Comparison of ENCODE assay signal across 3 cellular contexts in the genomic region with DNA sequence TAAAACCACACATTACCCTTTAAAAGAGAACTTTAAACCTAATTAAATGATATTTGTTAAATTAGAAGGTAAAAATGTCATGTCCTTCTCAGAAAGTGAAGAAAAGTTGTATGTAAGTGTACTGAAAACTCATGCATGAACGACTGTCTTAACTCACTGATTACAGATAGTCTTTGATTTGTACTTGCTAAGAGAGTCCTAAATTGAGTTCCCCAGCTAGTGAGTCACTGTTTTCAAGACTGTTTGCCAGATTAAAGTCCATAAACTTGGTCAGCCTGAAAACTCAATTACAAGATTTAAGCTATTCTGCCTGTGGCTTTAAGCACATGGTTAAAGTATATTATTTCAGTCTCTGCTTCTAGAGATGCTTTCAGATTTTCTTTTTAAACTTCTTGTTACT.
TF ChIP-seq lines count a peak whose summit lies in the region.

No MANE protein-coding gene starts in this region.

TF ChIP-seq in SK-N-SH treated with all-trans-retinoic acid at 6 μM for 48 hours, 23 proteins besides CTCF, POLR2A, EP300 and RAD21 (continued from another document):
- no peak for TF ChIP-seq ZNF8 (CRISPR knock-in tag; IDR thresholded peaks at IDR 0.05)

TF ChIP-seq in SK-N-SH, 30 proteins besides CTCF, POLR2A, EP300 and RAD21 (continued from another document):
- TF ChIP-seq, protein P1, sequence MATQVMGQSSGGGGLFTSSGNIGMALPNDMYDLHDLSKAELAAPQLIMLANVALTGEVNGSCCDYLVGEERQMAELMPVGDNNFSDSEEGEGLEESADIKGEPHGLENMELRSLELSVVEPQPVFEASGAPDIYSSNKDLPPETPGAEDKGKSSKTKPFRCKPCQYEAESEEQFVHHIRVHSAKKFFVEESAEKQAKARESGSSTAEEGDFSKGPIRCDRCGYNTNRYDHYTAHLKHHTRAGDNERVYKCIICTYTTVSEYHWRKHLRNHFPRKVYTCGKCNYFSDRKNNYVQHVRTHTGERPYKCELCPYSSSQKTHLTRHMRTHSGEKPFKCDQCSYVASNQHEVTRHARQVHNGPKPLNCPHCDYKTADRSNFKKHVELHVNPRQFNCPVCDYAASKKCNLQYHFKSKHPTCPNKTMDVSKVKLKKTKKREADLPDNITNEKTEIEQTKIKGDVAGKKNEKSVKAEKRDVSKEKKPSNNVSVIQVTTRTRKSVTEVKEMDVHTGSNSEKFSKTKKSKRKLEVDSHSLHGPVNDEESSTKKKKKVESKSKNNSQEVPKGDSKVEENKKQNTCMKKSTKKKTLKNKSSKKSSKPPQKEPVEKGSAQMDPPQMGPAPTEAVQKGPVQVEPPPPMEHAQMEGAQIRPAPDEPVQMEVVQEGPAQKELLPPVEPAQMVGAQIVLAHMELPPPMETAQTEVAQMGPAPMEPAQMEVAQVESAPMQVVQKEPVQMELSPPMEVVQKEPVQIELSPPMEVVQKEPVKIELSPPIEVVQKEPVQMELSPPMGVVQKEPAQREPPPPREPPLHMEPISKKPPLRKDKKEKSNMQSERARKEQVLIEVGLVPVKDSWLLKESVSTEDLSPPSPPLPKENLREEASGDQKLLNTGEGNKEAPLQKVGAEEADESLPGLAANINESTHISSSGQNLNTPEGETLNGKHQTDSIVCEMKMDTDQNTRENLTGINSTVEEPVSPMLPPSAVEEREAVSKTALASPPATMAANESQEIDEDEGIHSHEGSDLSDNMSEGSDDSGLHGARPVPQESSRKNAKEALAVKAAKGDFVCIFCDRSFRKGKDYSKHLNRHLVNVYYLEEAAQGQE (IDR thresholded peaks at IDR 0.05; ENCODE audit: low read depth, low read length) = no peak
- TF ChIP-seq, protein P2, sequence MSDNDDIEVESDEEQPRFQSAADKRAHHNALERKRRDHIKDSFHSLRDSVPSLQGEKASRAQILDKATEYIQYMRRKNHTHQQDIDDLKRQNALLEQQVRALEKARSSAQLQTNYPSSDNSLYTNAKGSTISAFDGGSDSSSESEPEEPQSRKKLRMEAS (IDR thresholded peaks at IDR 0.05; ENCODE audit: low read depth) = no peak
- no peak for TF ChIP-seq NRF1 (IDR thresholded peaks at IDR 0.05; ENCODE audit: low read depth, low read length)

TF ChIP-seq in HepG2, 621 proteins besides CTCF, POLR2A, EP300 and RAD21:
- TF ChIP-seq, protein P3, sequence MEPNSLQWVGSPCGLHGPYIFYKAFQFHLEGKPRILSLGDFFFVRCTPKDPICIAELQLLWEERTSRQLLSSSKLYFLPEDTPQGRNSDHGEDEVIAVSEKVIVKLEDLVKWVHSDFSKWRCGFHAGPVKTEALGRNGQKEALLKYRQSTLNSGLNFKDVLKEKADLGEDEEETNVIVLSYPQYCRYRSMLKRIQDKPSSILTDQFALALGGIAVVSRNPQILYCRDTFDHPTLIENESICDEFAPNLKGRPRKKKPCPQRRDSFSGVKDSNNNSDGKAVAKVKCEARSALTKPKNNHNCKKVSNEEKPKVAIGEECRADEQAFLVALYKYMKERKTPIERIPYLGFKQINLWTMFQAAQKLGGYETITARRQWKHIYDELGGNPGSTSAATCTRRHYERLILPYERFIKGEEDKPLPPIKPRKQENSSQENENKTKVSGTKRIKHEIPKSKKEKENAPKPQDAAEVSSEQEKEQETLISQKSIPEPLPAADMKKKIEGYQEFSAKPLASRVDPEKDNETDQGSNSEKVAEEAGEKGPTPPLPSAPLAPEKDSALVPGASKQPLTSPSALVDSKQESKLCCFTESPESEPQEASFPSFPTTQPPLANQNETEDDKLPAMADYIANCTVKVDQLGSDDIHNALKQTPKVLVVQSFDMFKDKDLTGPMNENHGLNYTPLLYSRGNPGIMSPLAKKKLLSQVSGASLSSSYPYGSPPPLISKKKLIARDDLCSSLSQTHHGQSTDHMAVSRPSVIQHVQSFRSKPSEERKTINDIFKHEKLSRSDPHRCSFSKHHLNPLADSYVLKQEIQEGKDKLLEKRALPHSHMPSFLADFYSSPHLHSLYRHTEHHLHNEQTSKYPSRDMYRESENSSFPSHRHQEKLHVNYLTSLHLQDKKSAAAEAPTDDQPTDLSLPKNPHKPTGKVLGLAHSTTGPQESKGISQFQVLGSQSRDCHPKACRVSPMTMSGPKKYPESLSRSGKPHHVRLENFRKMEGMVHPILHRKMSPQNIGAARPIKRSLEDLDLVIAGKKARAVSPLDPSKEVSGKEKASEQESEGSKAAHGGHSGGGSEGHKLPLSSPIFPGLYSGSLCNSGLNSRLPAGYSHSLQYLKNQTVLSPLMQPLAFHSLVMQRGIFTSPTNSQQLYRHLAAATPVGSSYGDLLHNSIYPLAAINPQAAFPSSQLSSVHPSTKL (CRISPR knock-in tag; IDR thresholded peaks at IDR 0.05) = 0 out of 2 replicates have a peak, but pooled peaks have one; percentile 20
- no peak for TF ChIP-seq ZNF335 (CRISPR knock-in tag; IDR thresholded peaks at IDR 0.05)
- peak; percentile 21; the same call in 1 of the 2 replicates for TF ChIP-seq MIXL1 (CRISPR knock-in tag; IDR thresholded peaks at IDR 0.05)
- TF ChIP-seq FOSL2 (CRISPR knock-in tag; IDR thresholded peaks at IDR 0.05) = peak; percentile 33; the same call in 1 of the 2 replicates
